In genomic region chr10:101839421-101840063, GRCh38 we compare ENCODE assay signal across 1 cellular context.
TF ChIP-seq lines count a peak whose summit lies in the region.

No MANE protein-coding gene starts in this region.

TF ChIP-seq in HEK293, 187 proteins besides CTCF, POLR2A, EP300 and RAD21 (continued from another document and continues in another):
- TF ChIP-seq REST (tag by site-specific recombination; IDR thresholded peaks at IDR 0.05) = 0 out of 2 replicates have a peak, but pooled peaks have one; percentile 34
- no peak for TF ChIP-seq ZNF266 (tag by site-specific recombination; IDR thresholded peaks at IDR 0.05; ENCODE audit: low read depth)
- no peak for TF ChIP-seq ZNF350 (tag by site-specific recombination; IDR thresholded peaks at IDR 0.05)
- TF ChIP-seq SETDB1 (IDR thresholded peaks at IDR 0.05; ENCODE audit: insufficient read length, low read length) = no peak
- TF ChIP-seq ZNF24 (tag by site-specific recombination; IDR thresholded peaks at IDR 0.05) = no peak
- peak; percentile 49 for TF ChIP-seq ZBTB17 (tag by site-specific recombination; IDR thresholded peaks at IDR 0.05)
- no peak for TF ChIP-seq ZNF654 (tag by site-specific recombination; IDR thresholded peaks at IDR 0.05; ENCODE audit: low read depth)
- no peak for TF ChIP-seq ZSCAN16 (tag by site-specific recombination; IDR thresholded peaks at IDR 0.05)
- peak; percentile 85 for TF ChIP-seq EGR2 (tag by site-specific recombination; IDR thresholded peaks at IDR 0.05; ENCODE audit: low read depth)
- no peak for TF ChIP-seq ZNF324 (tag by site-specific recombination; IDR thresholded peaks at IDR 0.05)
- TF ChIP-seq SALL2 (tag by site-specific recombination; IDR thresholded peaks at IDR 0.05; ENCODE audit: borderline replicate concordance) = no peak
- TF ChIP-seq ZNF626 (tag by site-specific recombination; IDR thresholded peaks at IDR 0.05) = no peak
- no peak for TF ChIP-seq ZNF394 (tag by site-specific recombination; IDR thresholded peaks at IDR 0.05; ENCODE audit: borderline replicate concordance)
- TF ChIP-seq ZNF621 (tag by site-specific recombination; IDR thresholded peaks at IDR 0.05) = no peak
- TF ChIP-seq, protein P1, sequence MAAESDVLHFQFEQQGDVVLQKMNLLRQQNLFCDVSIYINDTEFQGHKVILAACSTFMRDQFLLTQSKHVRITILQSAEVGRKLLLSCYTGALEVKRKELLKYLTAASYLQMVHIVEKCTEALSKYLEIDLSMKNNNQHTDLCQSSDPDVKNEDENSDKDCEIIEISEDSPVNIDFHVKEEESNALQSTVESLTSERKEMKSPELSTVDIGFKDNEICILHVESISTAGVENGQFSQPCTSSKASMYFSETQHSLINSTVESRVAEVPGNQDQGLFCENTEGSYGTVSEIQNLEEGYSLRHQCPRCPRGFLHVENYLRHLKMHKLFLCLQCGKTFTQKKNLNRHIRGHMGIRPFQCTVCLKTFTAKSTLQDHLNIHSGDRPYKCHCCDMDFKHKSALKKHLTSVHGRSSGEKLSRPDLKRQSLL (tag by site-specific recombination; IDR thresholded peaks at IDR 0.05) = no peak
- 0 out of 2 replicates have a peak, but pooled peaks have one; percentile 16 for TF ChIP-seq KLF16 (tag by site-specific recombination; IDR thresholded peaks at IDR 0.05)
- peak; percentile 52; the same call in 1 of the 2 replicates for TF ChIP-seq ZEB2 (tag by site-specific recombination; IDR thresholded peaks at IDR 0.05)
- TF ChIP-seq ZNF544 (tag by site-specific recombination; IDR thresholded peaks at IDR 0.05) = no peak
- TF ChIP-seq ZFP69B (tag by site-specific recombination; IDR thresholded peaks at IDR 0.05) = no peak
- TF ChIP-seq ZNF580 (tag by site-specific recombination; IDR thresholded peaks at IDR 0.05) = no peak
- no peak for TF ChIP-seq ZNF18 (tag by site-specific recombination; IDR thresholded peaks at IDR 0.05)
- TF ChIP-seq ZNF37A (tag by site-specific recombination; IDR thresholded peaks at IDR 0.05) = no peak
- no peak for TF ChIP-seq ZNF157 (tag by site-specific recombination; IDR thresholded peaks at IDR 0.05)
- peak; percentile 93 for TF ChIP-seq ZFHX2 (tag by site-specific recombination; conservative IDR thresholded peaks at IDR 0.05)
- TF ChIP-seq YY2 (tag by site-specific recombination; IDR thresholded peaks at IDR 0.05) = no peak
- no peak for TF ChIP-seq ZNF292 (tag by site-specific recombination; IDR thresholded peaks at IDR 0.05; ENCODE audit: borderline replicate concordance, low read depth)
- peak; percentile 94 for TF ChIP-seq SP3 (tag by site-specific recombination; IDR thresholded peaks at IDR 0.05)
- TF ChIP-seq ZNF2 (tag by site-specific recombination; IDR thresholded peaks at IDR 0.05) = no peak
- TF ChIP-seq, protein P2, sequence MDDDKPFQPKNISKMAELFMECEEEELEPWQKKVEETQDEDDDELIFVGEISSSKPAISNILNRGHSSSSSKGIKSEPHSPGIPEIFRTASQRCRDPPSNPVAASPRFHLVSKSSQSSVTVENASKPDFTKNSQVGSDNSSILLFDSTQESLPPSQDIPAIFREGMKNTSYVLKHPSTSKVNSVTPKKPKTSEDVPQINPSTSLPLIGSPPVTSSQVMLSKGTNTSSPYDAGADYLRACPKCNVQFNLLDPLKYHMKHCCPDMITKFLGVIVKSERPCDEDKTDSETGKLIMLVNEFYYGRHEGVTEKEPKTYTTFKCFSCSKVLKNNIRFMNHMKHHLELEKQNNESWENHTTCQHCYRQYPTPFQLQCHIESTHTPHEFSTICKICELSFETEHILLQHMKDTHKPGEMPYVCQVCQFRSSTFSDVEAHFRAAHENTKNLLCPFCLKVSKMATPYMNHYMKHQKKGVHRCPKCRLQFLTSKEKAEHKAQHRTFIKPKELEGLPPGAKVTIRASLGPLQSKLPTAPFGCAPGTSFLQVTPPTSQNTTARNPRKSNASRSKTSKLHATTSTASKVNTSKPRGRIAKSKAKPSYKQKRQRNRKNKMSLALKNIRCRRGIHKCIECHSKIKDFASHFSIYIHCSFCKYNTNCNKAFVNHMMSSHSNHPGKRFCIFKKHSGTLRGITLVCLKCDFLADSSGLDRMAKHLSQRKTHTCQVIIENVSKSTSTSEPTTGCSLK (tag by site-specific recombination; IDR thresholded peaks at IDR 0.05) = no peak
- TF ChIP-seq ZNF214 (tag by site-specific recombination; IDR thresholded peaks at IDR 0.05; ENCODE audit: borderline replicate concordance) = no peak
- peak; percentile 20; the same call in 1 of the 2 replicates for TF ChIP-seq ZBTB48 (tag by site-specific recombination; IDR thresholded peaks at IDR 0.05)
- TF ChIP-seq, protein P3, sequence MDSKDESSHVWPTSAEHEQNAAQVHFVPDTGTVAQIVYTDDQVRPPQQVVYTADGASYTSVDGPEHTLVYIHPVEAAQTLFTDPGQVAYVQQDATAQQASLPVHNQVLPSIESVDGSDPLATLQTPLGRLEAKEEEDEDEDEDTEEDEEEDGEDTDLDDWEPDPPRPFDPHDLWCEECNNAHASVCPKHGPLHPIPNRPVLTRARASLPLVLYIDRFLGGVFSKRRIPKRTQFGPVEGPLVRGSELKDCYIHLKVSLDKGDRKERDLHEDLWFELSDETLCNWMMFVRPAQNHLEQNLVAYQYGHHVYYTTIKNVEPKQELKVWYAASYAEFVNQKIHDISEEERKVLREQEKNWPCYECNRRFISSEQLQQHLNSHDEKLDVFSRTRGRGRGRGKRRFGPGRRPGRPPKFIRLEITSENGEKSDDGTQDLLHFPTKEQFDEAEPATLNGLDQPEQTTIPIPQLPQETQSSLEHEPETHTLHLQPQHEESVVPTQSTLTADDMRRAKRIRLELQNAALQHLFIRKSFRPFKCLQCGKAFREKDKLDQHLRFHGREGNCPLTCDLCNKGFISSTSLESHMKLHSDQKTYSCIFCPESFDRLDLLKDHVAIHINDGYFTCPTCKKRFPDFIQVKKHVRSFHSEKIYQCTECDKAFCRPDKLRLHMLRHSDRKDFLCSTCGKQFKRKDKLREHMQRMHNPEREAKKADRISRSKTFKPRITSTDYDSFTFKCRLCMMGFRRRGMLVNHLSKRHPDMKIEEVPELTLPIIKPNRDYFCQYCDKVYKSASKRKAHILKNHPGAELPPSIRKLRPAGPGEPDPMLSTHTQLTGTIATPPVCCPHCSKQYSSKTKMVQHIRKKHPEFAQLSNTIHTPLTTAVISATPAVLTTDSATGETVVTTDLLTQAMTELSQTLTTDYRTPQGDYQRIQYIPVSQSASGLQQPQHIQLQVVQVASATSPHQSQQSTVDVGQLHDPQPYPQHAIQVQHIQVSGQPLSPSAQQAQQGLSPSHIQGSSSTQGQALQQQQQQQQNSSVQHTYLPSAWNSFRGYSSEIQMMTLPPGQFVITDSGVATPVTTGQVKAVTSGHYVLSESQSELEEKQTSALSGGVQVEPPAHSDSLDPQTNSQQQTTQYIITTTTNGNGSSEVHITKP (tag by site-specific recombination; IDR thresholded peaks at IDR 0.05) = no peak
- TF ChIP-seq ZNF670 (tag by site-specific recombination; IDR thresholded peaks at IDR 0.05; ENCODE audit: low read depth) = no peak
- TF ChIP-seq ZNF366 (tag by site-specific recombination; conservative IDR thresholded peaks at IDR 0.05) = peak; percentile 68; the same call in 1 of the 2 replicates
- TF ChIP-seq, protein P4, sequence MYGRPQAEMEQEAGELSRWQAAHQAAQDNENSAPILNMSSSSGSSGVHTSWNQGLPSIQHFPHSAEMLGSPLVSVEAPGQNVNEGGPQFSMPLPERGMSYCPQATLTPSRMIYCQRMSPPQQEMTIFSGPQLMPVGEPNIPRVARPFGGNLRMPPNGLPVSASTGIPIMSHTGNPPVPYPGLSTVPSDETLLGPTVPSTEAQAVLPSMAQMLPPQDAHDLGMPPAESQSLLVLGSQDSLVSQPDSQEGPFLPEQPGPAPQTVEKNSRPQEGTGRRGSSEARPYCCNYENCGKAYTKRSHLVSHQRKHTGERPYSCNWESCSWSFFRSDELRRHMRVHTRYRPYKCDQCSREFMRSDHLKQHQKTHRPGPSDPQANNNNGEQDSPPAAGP (tag by site-specific recombination; IDR thresholded peaks at IDR 0.05) = peak; percentile 24; the same call in 1 of the 2 replicates
- TF ChIP-seq ZNF133 (tag by site-specific recombination; IDR thresholded peaks at IDR 0.05) = no peak
- TF ChIP-seq ZNF26 (tag by site-specific recombination; IDR thresholded peaks at IDR 0.05) = no peak
- TF ChIP-seq HOXD13 (CRISPR knock-in tag; IDR thresholded peaks at IDR 0.05; ENCODE audit: borderline replicate concordance) = no peak
- peak; percentile 98 for TF ChIP-seq ZNF335 (tag by site-specific recombination; conservative IDR thresholded peaks at IDR 0.05)
- no peak for TF ChIP-seq ZNF692 (tag by site-specific recombination; IDR thresholded peaks at IDR 0.05)
- peak; percentile 58; the same call in 1 of the 2 replicates for TF ChIP-seq GLIS2 (tag by site-specific recombination; IDR thresholded peaks at IDR 0.05)
- no peak for TF ChIP-seq ZNF747 (tag by site-specific recombination; IDR thresholded peaks at IDR 0.05)
- no peak for TF ChIP-seq ZFP41 (tag by site-specific recombination; IDR thresholded peaks at IDR 0.05; ENCODE audit: borderline replicate concordance)
- no peak for TF ChIP-seq ZNF791 (tag by site-specific recombination; IDR thresholded peaks at IDR 0.05)
- TF ChIP-seq ZNF132 (tag by site-specific recombination; IDR thresholded peaks at IDR 0.05; ENCODE audit: borderline replicate concordance) = no peak
- peak; percentile 50 for TF ChIP-seq SP7 (tag by site-specific recombination; IDR thresholded peaks at IDR 0.05)
- no peak for TF ChIP-seq TRIM28 (IDR thresholded peaks at IDR 0.05; ENCODE audit: borderline replicate concordance, low read length)
- peak; percentile 18; the same call in 1 of the 2 replicates for TF ChIP-seq KLF9 (tag by site-specific recombination; IDR thresholded peaks at IDR 0.05; ENCODE audit: low read depth)
- no peak for TF ChIP-seq ZNF169 (tag by site-specific recombination; IDR thresholded peaks at IDR 0.05)
- 0 out of 2 replicates have a peak, but pooled peaks have one; percentile 15 for TF ChIP-seq ZNF341 (tag by site-specific recombination; IDR thresholded peaks at IDR 0.05; ENCODE audit: low read depth)
- TF ChIP-seq ZNF138 (tag by site-specific recombination; IDR thresholded peaks at IDR 0.05; ENCODE audit: borderline replicate concordance) = no peak
